ENCODE assay signal across 21 cellular contexts in the genomic region with DNA sequence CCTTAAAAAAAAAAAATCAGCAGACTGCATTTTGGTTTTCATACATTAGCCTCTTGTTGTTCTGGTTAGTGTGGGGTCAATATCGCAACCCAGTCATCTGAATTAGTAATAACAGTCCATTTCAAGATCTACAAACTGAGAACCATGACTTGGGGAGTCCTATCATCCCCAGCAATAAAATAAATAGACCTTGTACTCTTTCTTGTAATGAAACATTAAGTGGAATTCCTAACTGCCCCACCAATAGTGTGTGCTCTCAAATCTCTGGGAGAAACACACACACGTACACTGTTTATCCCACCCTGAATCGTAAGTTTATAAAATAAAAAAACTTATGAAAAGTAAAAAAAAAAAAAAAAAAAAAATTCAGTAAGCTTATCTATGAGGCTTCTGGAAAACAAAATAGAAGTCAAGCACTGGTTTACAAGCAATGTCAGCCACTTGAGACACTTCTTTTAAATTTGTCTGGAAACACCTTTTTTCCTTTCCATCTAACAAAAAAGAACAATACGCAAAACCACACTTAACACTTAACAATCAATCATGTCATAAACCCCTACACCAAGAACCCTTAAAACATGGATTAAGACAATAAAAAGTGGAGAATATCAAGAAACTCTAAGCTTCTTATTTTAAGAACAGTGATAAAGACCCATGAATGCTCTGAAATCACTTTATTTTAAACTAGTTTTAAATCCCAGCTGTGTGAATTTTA. TPM values are rescaled to one million over a fixed set of nuclear protein-coding genes. Genes with fewer than 3 reads are reported as not detected.
A peak's percentile ranks its signal among the peaks of the same experiment; 100 is the strongest.
DNase-seq lines count a peak whose midpoint lies in the region; ATAC-seq, FAIRE-seq and TF ChIP-seq lines count a peak whose summit lies in the region.
"Had no signal": no experiment of that assay in that cellular context is flagged by ENCODE, and none has a peak within 500 bp of the region (broad histone marks: within the 10 kb centered on the region; RNA-seq: fewer than 3 reads in every experiment).

No MANE protein-coding gene starts in this region.

- H3K4me2 ChIP-seq in GM12878 (ENCODE audit: control insufficient read depth, insufficient read depth) (no peak overlapping the region), smooth muscle cell (no peak overlapping the region)

- H3K27me3 ChIP-seq in Caco-2 (replicated peaks; ENCODE audit: control insufficient read depth, insufficient read depth, low read length), result no peaks in the 10 kb centered on the region
- H3K27me3 ChIP-seq in GM12878 (replicated peaks in 1 of 2; ENCODE audit: control insufficient read depth in 2 of 2, insufficient read depth in 2 of 2, low read length in 1 of 2), result no peaks in the 10 kb centered on the region
- H3K27me3 ChIP-seq in smooth muscle cell (ENCODE audit: low read depth), result no peaks in the 10 kb centered on the region
- H3K27me3 ChIP-seq: MG63 had no signal

- H3K27me3 Mint-ChIP-seq in Caco-2 (ENCODE audit: insufficient read depth, unreplicated experiment) (no peaks in the 10 kb centered on the region), memory B cell (no peaks in the 10 kb centered on the region)
- H3K27me3 Mint-ChIP-seq: activated CD4-positive, alpha-beta T cell treated with anti-CD3 and anti-CD28 coated beads, Interleukin-2, amount 10 ng/mL, durations not matched to agents 24 days and 14 days; activated naive CD4-positive, alpha-beta T cell treated with anti-CD3 and anti-CD28 coated beads, Interleukin-2, amount 50 U/mL, for 24 hours; CD4-positive, alpha-beta memory T cell had no signal

- H3K9me3 ChIP-seq in Caco-2 (no peaks in the 10 kb centered on the region), GM12878 (replicated peaks; ENCODE audit: control insufficient read depth, insufficient read depth, low read length) (no peaks in the 10 kb centered on the region), smooth muscle cell (replicated peaks; ENCODE audit: low read depth) (no peaks in the 10 kb centered on the region)
- H3K9me3 ChIP-seq: lower lobe of right lung, MG63, thoracic aorta had no signal

- WGBS in GM12878 (ENCODE audit: insufficient coverage, insufficient replicate concordance, low lambda C conversion rate, missing lambda C conversion rate), result 98% methylated on average over 4 of the region's 4 CpGs
- WGBS in smooth muscle cell (ENCODE audit: low lambda C conversion rate), result 90% methylated on average over 4 of the region's 4 CpGs

- FAIRE-seq in GM12878 (lab: Jason Lieb, UNC), result no peak
- FAIRE-seq in RCC 7860 (lab: Jason Lieb, UNC), result no peak
- FAIRE-seq: endometrium had no signal

- H3K27ac ChIP-seq in GM12878 (ENCODE audit: control insufficient read depth, insufficient read depth) (no peak overlapping the region), smooth muscle cell (ENCODE audit: low read depth) (peak overlapping the region; percentile 8)
- H3K27ac ChIP-seq: lower lobe of right lung, thoracic aorta had no signal

- H3K4me3 Mint-ChIP-seq in Caco-2 (ENCODE audit: unreplicated experiment), result no peak overlapping the region
- no peak overlapping the region for H3K4me3 Mint-ChIP-seq in memory B cell
- H3K4me3 Mint-ChIP-seq: activated CD4-positive, alpha-beta T cell treated with anti-CD3 and anti-CD28 coated beads, Interleukin-2, amount 10 ng/mL, durations not matched to agents 24 days and 14 days; activated T-helper 1 cell treated with anti-CD3 and anti-CD28 coated beads, Interleukin-12 subunit alpha, Interleukin-12 subunit beta, Interleukin-2, Interleukin-4 antibody, amounts not matched to agents 30 ng/mL and 10 ng/mL and 1 ng/mL, durations not matched to agents 14 hours and 24 hours and 36 hours had no signal

- H3K9ac ChIP-seq in GM12878 (ENCODE audit: control insufficient read depth, insufficient read depth, low read length) (no peak overlapping the region), smooth muscle cell (ENCODE audit: low read depth) (no peak overlapping the region)

- RAD21 ChIA-PET in GM12878 (lab: Charles Lee; ENCODE audit: unreplicated experiment), result interaction anchor here (1.4 kb wide), 1 partner anchor 16 kb away, joined by 4 read pairs; no protein-coding TSS in a partner anchor

- H3K4me1 ChIP-seq in Caco-2 (peaks cover 36% of the 10 kb centered on the region), GM12878 (ENCODE audit: control insufficient read depth, insufficient read depth, low read length) (peaks cover 32% of the 10 kb centered on the region), smooth muscle cell (ENCODE audit: low read depth) (peaks cover 29% of the 10 kb centered on the region)

- H3K36me3 Mint-ChIP-seq in Caco-2 (ENCODE audit: insufficient read depth, unreplicated experiment) (peaks cover 22% of the 10 kb centered on the region), memory B cell (peaks cover 5% of the 10 kb centered on the region)

- no peaks in the 10 kb centered on the region for H3K9me3 Mint-ChIP-seq in Caco-2 (ENCODE audit: unreplicated experiment)
- H3K9me3 Mint-ChIP-seq in memory B cell, result no peaks in the 10 kb centered on the region
- H3K9me3 Mint-ChIP-seq: activated CD4-positive, alpha-beta T cell treated with anti-CD3 and anti-CD28 coated beads, Interleukin-2, amount 10 ng/mL, durations not matched to agents 24 days and 14 days; activated naive CD4-positive, alpha-beta T cell treated with anti-CD3 and anti-CD28 coated beads, Interleukin-2, amount 50 U/mL, for 24 hours; activated T-helper 1 cell treated with anti-CD3 and anti-CD28 coated beads, Interleukin-12 subunit alpha, Interleukin-12 subunit beta, Interleukin-2, Interleukin-4 antibody, amounts not matched to agents 30 ng/mL and 10 ng/mL and 1 ng/mL, durations not matched to agents 14 hours and 24 hours and 36 hours; CD4-positive, alpha-beta memory T cell had no signal

- in situ Hi-C loops in GM12878 (cut with MboI), result no loop called here

- CTCF ChIA-PET in Caco-2 (lab: Charles Lee) (no interaction called here), GM12878 (lab: Yijun Ruan, JAX) (interaction anchor here (0.6 kb wide), 1 partner anchor 18 kb away, joined by 3 read pairs; no protein-coding TSS in a partner anchor)

- intact Hi-C loops in Caco-2 (cut with micrococcal nuclease; ENCODE audit: unreplicated experiment) (no loop called here), GM12878 (cut with micrococcal nuclease; ENCODE audit: unreplicated experiment) (loop anchor here (5.0 kb wide), 1 partner anchor 50 kb away; no protein-coding TSS in a partner anchor)

- peaks cover 91% of the 10 kb centered on the region for H3K79me2 ChIP-seq in GM12878 (ENCODE audit: control insufficient read depth, insufficient read depth, low read length)
- H3K79me2 ChIP-seq in smooth muscle cell (ENCODE audit: low read depth), result peaks cover 96% of the 10 kb centered on the region

- POLR2A ChIA-PET in Caco-2 (lab: Charles Lee) (no interaction called here), GM12878 (lab: Charles Lee) (interaction anchor here (0.6 to 1.8 kb wide), 3 partner anchors 15 to 412 kb away, joined by 3 to 5 read pairs (median 3); no protein-coding TSS in a partner anchor)

- peaks cover 25% of the 10 kb centered on the region for H3F3A ChIP-seq in smooth muscle cell (ENCODE audit: low read depth)

- TF ChIP-seq EP300 in GM12878 (IDR thresholded peaks at IDR 0.05; ENCODE audit: borderline replicate concordance in 1 of 2, control insufficient read depth in 1 of 2, low read depth in 2 of 2, low read length in 2 of 2), result no peak

- ATAC-seq in GM12878, result no peak
- no peak for ATAC-seq in memory B cell (ENCODE audit: low read depth)

- TF ChIP-seq CTCF in Caco-2 (IDR thresholded peaks at IDR 0.05; ENCODE audit: insufficient read depth in 1 of 2, low read depth in 1 of 2, low read length in 1 of 2, severe bottlenecking in 1 of 2, unreplicated experiment in 1 of 2), result no peak
- no peak for TF ChIP-seq CTCF in GM12878 (IDR thresholded peaks at IDR 0.05 in 2 of 3, conservative IDR thresholded peaks at IDR 0.05 in 1 of 3; ENCODE audit: control insufficient read depth in 2 of 3, extremely low read depth in 1 of 3, insufficient read depth in 1 of 3, low read depth in 3 of 3, low read length in 3 of 3)
- TF ChIP-seq CTCF in smooth muscle cell (IDR thresholded peaks at IDR 0.05; ENCODE audit: borderline replicate concordance, insufficient read depth, poor library complexity, severe bottlenecking), result no peak

- H4K20me1 ChIP-seq in GM12878 (ENCODE audit: control insufficient read depth, insufficient read depth) (peaks cover 7% of the 10 kb centered on the region), smooth muscle cell (ENCODE audit: low read depth) (peaks cover 100% of the 10 kb centered on the region)

- H3K36me3 ChIP-seq in Caco-2 (ENCODE audit: control insufficient read depth, insufficient read depth, low read length) (no peaks in the 10 kb centered on the region), GM12878 (ENCODE audit: control insufficient read depth in 2 of 2, insufficient read depth in 2 of 2, low read length in 1 of 2) (no peaks in the 10 kb centered on the region; a peak in 2 of 4 replicates), smooth muscle cell (ENCODE audit: low read depth) (no peaks in the 10 kb centered on the region)
- H3K36me3 ChIP-seq: lower lobe of right lung, thoracic aorta had no signal

- peak overlapping the region; percentile 34 for H3K27ac Mint-ChIP-seq in Caco-2 (ENCODE audit: unreplicated experiment)
- peak overlapping the region; percentile 36 for H3K27ac Mint-ChIP-seq in memory B cell
- H3K27ac Mint-ChIP-seq: activated CD4-positive, alpha-beta T cell treated with anti-CD3 and anti-CD28 coated beads, Interleukin-2, amount 10 ng/mL, durations not matched to agents 24 days and 14 days; activated T-helper 1 cell treated with anti-CD3 and anti-CD28 coated beads, Interleukin-12 subunit alpha, Interleukin-12 subunit beta, Interleukin-2, Interleukin-4 antibody, amounts not matched to agents 30 ng/mL and 10 ng/mL and 1 ng/mL, durations not matched to agents 14 hours and 24 hours and 36 hours had no signal

- H3K4me3 ChIP-seq in Caco-2 (ENCODE audit: low read depth, low read length) (no peak overlapping the region), GM12878 (no peak overlapping the region), smooth muscle cell (no peak overlapping the region)
- H3K4me3 ChIP-seq: lower lobe of right lung, MG63, thoracic aorta had no signal

- H3K4me1 Mint-ChIP-seq in Caco-2 (ENCODE audit: low read depth, unreplicated experiment) (peaks cover 31% of the 10 kb centered on the region), memory B cell (peaks cover 43% of the 10 kb centered on the region)

- no peak overlapping the region for H2AFZ ChIP-seq in GM12878 (ENCODE audit: control insufficient read depth, low read depth, low read length)
- no peak overlapping the region for H2AFZ ChIP-seq in smooth muscle cell (ENCODE audit: low read depth)

- TF ChIP-seq POLR2A in GM12878 (IDR thresholded peaks at IDR 0.05; ENCODE audit: low read depth, low read length), result no peak

- no peak for TF ChIP-seq RAD21 in GM12878 (IDR thresholded peaks at IDR 0.05; ENCODE audit: insufficient read depth, low read depth, low read length)

- no peak for DNase-seq in Caco-2
- no peak for DNase-seq in GM12878 (ENCODE audit: low read depth, low spot score)
- DNase-seq in memory B cell (ENCODE audit: low spot score in 2 of 2), result no peak
- no peak for DNase-seq in smooth muscle cell (lab: John Stamatoyannopoulos, UW; ENCODE audit: unreplicated experiment)
- DNase-seq in NCI-H2029 (lab: John Stamatoyannopoulos, UW), result no peak
- DNase-seq in RCC 7860 (ENCODE audit: low spot score), result no peak
- no peak for DNase-seq in NCI-H2196 (lab: John Stamatoyannopoulos, UW; ENCODE audit: unreplicated experiment)
- DNase-seq: activated CD4-positive, alpha-beta T cell treated with anti-CD3 and anti-CD28 coated beads, Interleukin-2, amount 10 ng/mL, durations not matched to agents 24 days and 14 days; CD4-positive, alpha-beta memory T cell; islet precursor cell; lower lobe of right lung; MG63; NCI-H1436; NCI-H2171; NCI-H526; retina; stimulated activated naive CD4-positive, alpha-beta T cell had no signal

- BruUV-seq in Caco-2 (replicated peaks; lab: Mats Ljungman, UMichigan), result no TSS peak
- TSS peak; percentile 4 for BruUV-seq in GM12878 (replicated peaks; lab: Mats Ljungman, UMichigan)

- SMC1A ChIA-PET in GM12878 (lab: Charles Lee; ENCODE audit: uncharacterized antibody, unreplicated experiment), result interaction anchor here (0.7 to 2.1 kb wide), 7 partner anchors 9 to 51 kb away, joined by 3 to 6 read pairs (median 4); no protein-coding TSS in a partner anchor

RNA-seq across cellular contexts. Expression of a gene that starts 53.1 kb away (rescaled TPM):
- 92.3 and 93.7 TPM in 2 replicates for total RNA-seq in Caco-2 (2022)
- 230 and 238 TPM in 2 replicates for total RNA-seq in GM12878 (2013; cell fraction: nucleolus; rRNA removed)
- total RNA-seq in GM12878 (2014; rRNA removed), result 43.2 and 43.9 TPM in 2 replicates
- 41.5 and 42.2 TPM in 2 replicates for total RNA-seq in GM12878 (2014; rRNA removed; fragmentation: Illumina TruSeq; extraction: Trizol)
- 67.6 and 75.3 TPM in 2 replicates for total RNA-seq in GM12878 (2021)
- 18.6 TPM for polyA plus RNA-seq in GM12878 (2011; ENCODE audit: low read depth)
- polyA plus RNA-seq in GM12878 (2011; rRNA removed), result 41.4 and 52.4 TPM in 2 replicates
- polyA plus RNA-seq in GM12878 (2011; cell fraction: cytosol; rRNA removed), result 78.5 and 91.3 TPM in 2 replicates
- polyA plus RNA-seq in GM12878 (2011; cell fraction: nucleus; rRNA removed), result 75.1 and 85.8 TPM in 2 replicates
- polyA plus RNA-seq in GM12878 (2012), result 28.9 and 39.0 TPM in 2 replicates
- 39.2 and 43.5 TPM in 2 replicates for polyA plus RNA-seq in GM12878 (2014; fragmentation: Illumina TruSeq; extraction: Trizol)
- 10 to 100 TPM; 21.4 to 27.4 TPM for polyA plus RNA-seq in GM12878 (2014; fragmentation: Nextera tagmentation; extraction: Ambion mirVana)
- polyA plus RNA-seq in GM12878 (2014; rRNA removed), result 41.0 and 44.1 TPM in 2 replicates
- polyA plus RNA-seq in GM12878 (2016; fragmentation: Nextera tagmentation; extraction: Ambion mirVana), result 10 to 100 TPM; 43.4 to 47.7 TPM
- 200 and 344 TPM in 2 replicates for polyA minus RNA-seq in GM12878 (2011; rRNA and poly(A)+ RNA removed)
- polyA minus RNA-seq in GM12878 (2011; cell fraction: cytosol; rRNA and poly(A)+ RNA removed), result 38.2 and 53.0 TPM in 2 replicates
- 83.1 and 154 TPM in 2 replicates for polyA minus RNA-seq in GM12878 (2011; cell fraction: nucleus; rRNA and poly(A)+ RNA removed)
- total RNA-seq in smooth muscle cell, result 78.2 and 79.6 TPM in 2 replicates
- polyA plus RNA-seq in smooth muscle cell, result 49.0 and 54.0 TPM in 2 replicates
